ENCODE assay signal across 21 cellular contexts in the genomic region with DNA sequence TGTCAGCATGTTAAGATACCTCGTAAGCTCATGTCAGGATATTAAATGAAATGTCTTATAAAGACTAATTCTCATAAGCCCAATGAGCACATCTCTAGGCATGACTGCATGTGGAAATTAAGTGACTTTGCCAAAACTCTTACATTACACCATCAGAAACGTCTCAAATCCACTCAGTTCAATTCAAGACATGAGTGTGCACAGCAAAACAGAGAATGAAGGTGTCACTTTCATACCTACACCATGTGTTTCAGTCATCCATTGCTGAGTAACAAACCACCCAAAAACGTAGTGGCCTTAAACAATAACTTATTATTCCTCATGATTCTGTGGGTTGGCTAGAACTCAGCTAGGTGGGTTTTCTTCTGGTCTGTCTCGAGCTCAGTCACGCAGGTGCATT.
"Had no signal": no experiment of that assay in that cellular context is flagged by ENCODE, and none has a peak within 500 bp of the region (broad histone marks: within the 10 kb centered on the region; RNA-seq: fewer than 3 reads in every experiment).

No MANE protein-coding gene starts in this region.

- ATAC-seq: foreskin keratinocyte, left cardiac atrium, left ventricle myocardium superior had no signal

- H3K9me3 Mint-ChIP-seq: endodermal cell had no signal

- H3K27ac Mint-ChIP-seq: endodermal cell, neural progenitor cell had no signal

- H3K27ac ChIP-seq: coronary artery, foreskin keratinocyte, hepatocyte, neural progenitor cell, ovary, right atrium auricular region, sigmoid colon, skin epidermis, tibial artery, upper lobe of left lung, uterus had no signal

- H3K4me1 ChIP-seq: foreskin keratinocyte, neural progenitor cell, right atrium auricular region, sigmoid colon, upper lobe of left lung, uterus had no signal

- DNase-seq: effector CD4-positive, alpha-beta T cell; endodermal cell; erythroblast; foreskin keratinocyte; kidney; left cardiac atrium; left ventricle myocardium superior; mesendoderm; naive B cell; nucleus accumbens; ovary; sigmoid colon; stimulated activated naive CD4-positive, alpha-beta T cell treated with Interleukin-2 at 50 U/mL for 16 hours; tibial artery; upper lobe of left lung; uterus had no signal

- H3K27me3 ChIP-seq: foreskin keratinocyte, hepatocyte, neural progenitor cell, ovary, right atrium auricular region, sigmoid colon, tibial artery, upper lobe of left lung, uterus had no signal

- H3K4me3 Mint-ChIP-seq: endodermal cell, naive B cell, neural progenitor cell had no signal

- H3K36me3 ChIP-seq: neural progenitor cell, ovary, uterus had no signal

- H3K4me3 ChIP-seq: coronary artery, hepatocyte, neural progenitor cell, ovary, right atrium auricular region, sigmoid colon, skin epidermis, tibial artery, upper lobe of left lung, uterus had no signal

- H3K27me3 Mint-ChIP-seq: naive B cell had no signal

- H3K9me3 ChIP-seq: ovary, right atrium auricular region, sigmoid colon, tibial artery, upper lobe of left lung, uterus had no signal
